ENCODE assay signal across 9 cellular contexts in the genomic region with DNA sequence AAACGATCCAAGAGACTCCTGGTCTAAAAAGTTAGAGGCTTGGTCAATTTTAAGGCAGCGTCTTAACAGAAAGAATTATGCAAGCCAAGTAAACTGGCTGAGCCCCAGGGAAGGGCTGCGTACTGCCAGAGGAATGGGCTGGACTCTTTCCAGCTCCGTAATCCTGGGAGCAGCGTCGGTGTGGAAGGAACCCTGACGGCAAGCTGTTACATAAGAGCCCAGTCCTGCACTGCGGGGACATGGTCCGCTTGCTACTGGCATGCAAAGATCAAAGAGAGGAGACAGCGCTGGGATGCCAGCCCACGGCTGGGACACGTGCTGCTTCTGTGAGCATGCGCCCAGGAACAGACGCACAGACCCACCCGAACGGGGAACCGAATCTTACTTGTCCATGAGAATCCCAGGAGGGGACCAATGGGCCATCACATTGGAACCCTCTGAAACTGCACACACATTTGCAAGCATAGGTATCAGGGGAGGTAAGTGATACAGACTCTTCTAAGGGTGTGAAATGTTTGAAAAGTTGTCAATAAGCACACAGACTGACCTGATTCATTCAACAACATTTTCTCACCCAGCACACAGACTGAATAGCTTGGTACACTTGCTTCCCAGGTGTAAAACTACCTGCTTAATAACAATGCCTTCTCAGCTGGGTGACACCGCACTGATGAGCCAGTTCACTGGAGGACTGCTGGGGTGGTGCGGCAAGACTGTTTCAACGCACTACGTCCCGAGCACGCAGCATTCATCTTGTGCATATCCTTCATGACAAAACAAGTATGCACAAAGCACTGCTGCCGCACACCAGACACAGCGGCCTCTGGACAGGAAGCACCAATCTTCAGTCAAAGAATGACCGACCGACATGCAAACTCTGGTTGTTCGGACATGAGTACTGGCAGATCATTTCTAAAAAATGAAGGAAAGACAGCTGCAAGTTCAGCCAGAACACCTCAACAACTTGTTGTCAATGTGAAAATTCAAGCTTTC.
A peak's percentile ranks its signal among the peaks of the same experiment; 100 is the strongest.
DNase-seq lines count a peak whose midpoint lies in the region; ATAC-seq and TF ChIP-seq lines count a peak whose summit lies in the region.
"Had no signal": no experiment of that assay in that cellular context is flagged by ENCODE, and none has a peak within 500 bp of the region (broad histone marks: within the 10 kb centered on the region; RNA-seq: fewer than 3 reads in every experiment).

No MANE protein-coding gene starts in this region.

- H3K27me3 ChIP-seq in ovary = no peaks in the 10 kb centered on the region

- H3K27ac Mint-ChIP-seq in effector memory CD8-positive, alpha-beta T cell = no peak overlapping the region

- no peak for TF ChIP-seq EP300 in ovary (IDR thresholded peaks at IDR 0.05)

- H3K4me1 Mint-ChIP-seq in effector memory CD8-positive, alpha-beta T cell (ENCODE audit: low read depth in 2 of 2) = peaks cover 42 to 51% of the 10 kb centered on the region in 2 donors

- TF ChIP-seq POLR2A in ovary (IDR thresholded peaks at IDR 0.05) = no peak

- no peaks in the 10 kb centered on the region for H3K27me3 Mint-ChIP-seq in effector memory CD8-positive, alpha-beta T cell

- no peak for ATAC-seq in HG02623 (IDR thresholded peaks at IDR 0.05; ENCODE audit: unreplicated experiment)
- ATAC-seq in effector memory CD8-positive, alpha-beta T cell (replicated peaks) = no peak

- H3K9me3 ChIP-seq in ovary = no peaks in the 10 kb centered on the region

- H3K9me3 Mint-ChIP-seq in effector memory CD8-positive, alpha-beta T cell = no peaks in the 10 kb centered on the region

- no peaks in the 10 kb centered on the region for H3K36me3 ChIP-seq in ovary

- peak; percentile 33 for DNase-seq in GOT3 (lab: John Stamatoyannopoulos, UW)
- peak; percentile 83 for DNase-seq in SW480 (ENCODE audit: low spot score)
- DNase-seq in fibroblast of villous mesenchyme (ENCODE audit: low read depth) = peak; percentile 99
- DNase-seq in ovary = peak; percentile 91 to 95 (median 94)
- DNase-seq in GDM1 (lab: John Stamatoyannopoulos, UW) = no peak
- no peak for DNase-seq in NOMO-1 treated with DMSO at 0.1 percent for 48 hours (lab: John Stamatoyannopoulos, UW; ENCODE audit: unreplicated experiment)
- DNase-seq in effector memory CD8-positive, alpha-beta T cell = no peak

- intact Hi-C loops in ovary (cut with DNase I) = no loop called here

- 24 to 35% (median 26%) methylated on average over 28 of the region's 28 CpGs for WGBS in ovary, 3 donors

- H3K36me3 Mint-ChIP-seq in effector memory CD8-positive, alpha-beta T cell (ENCODE audit: insufficient read depth) = peaks cover 44% of the 10 kb centered on the region

- H3K4me3 Mint-ChIP-seq in effector memory CD8-positive, alpha-beta T cell = no peak overlapping the region

- H3K4me3 ChIP-seq in fibroblast of villous mesenchyme (ENCODE audit: low read depth, low read length) (no peak overlapping the region), ovary (no peak overlapping the region)
- H3K4me3 ChIP-seq: skin epidermis had no signal

- peak overlapping the region in 1 of 2 donors; percentile 56 for H3K27ac ChIP-seq in ovary

- H3K4me1 ChIP-seq in ovary (ENCODE audit: insufficient read depth) = peaks cover 13% of the 10 kb centered on the region

- TF ChIP-seq CTCF in fibroblast of villous mesenchyme (IDR thresholded peaks at IDR 0.05; ENCODE audit: insufficient read depth, low read depth, low read length) (no peak), ovary (IDR thresholded peaks at IDR 0.05) (no peak)

Comparison
In these comparisons a context has a peak if more than half of its experiments do, and no peak if none do; other contexts are left out.
1. DNase-seq: peak in GOT3 (single experiment), SW480 (single experiment), fibroblast of villous mesenchyme (single experiment) and ovary (5 of 5); none in GDM1 (single experiment), NOMO-1 treated with DMSO at 0.1 percent for 48 hours (single experiment) and effector memory CD8-positive, alpha-beta T cell (0 of 3).